Comparison of ENCODE assay signal across 14 cellular contexts in the genomic region with DNA sequence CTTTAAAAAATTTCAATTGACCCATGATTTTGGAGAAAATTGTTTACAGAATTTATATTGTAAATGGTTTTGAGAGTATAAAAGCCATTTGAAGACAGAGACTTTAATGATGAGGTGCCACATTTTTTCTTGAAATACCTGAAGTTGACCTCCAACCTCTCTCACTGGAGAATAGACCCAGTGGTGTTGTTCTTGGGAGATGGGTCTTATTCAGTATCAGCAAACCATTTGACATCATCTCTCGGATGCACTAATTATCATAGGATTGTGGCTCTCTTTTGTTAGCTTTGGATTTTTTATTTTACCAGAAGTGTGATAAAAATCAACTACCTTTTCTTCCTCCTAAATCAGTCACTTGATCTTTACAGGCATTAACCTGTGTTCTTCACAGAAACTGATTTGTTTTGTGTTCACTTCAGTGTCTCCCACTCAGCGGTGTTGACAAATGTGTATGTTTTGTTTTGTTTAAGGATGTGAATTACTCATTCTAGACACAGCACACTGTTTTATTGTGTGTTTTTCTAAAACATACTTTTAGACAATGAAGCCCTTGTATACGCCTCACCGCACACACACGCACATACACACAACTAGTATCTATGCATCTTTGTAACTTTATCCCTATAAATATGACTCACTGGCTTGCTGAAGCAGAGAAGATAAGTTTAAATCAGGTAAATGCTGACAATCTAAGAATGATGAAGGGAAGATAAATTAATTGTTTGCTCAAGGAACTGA.
DNase-seq lines count a peak whose midpoint lies in the region; ATAC-seq and TF ChIP-seq lines count a peak whose summit lies in the region.
"Had no signal": no experiment of that assay in that cellular context is flagged by ENCODE, and none has a peak within 500 bp of the region (broad histone marks: within the 10 kb centered on the region; RNA-seq: fewer than 3 reads in every experiment).

No MANE protein-coding gene starts in this region.

- H3K4ac ChIP-seq in mesenchymal stem cell (ENCODE audit: low read depth in 1 of 2, low read length in 2 of 2): no peak overlapping the region

- in situ Hi-C loops in astrocyte of the spinal cord (cut with HindIII; ENCODE audit: low sequenced_read_pairs): no loop called here

- 31% methylated on average over 3 of the region's 5 CpGs for whole genome bisulfite sequencing in mesenchymal stem cell

- H2BK15ac ChIP-seq in mesenchymal stem cell (ENCODE audit: low read depth, poor library complexity, severe bottlenecking): no peak overlapping the region

- H3K79me2 ChIP-seq in osteoblast (ENCODE audit: insufficient read depth, low read length): no peaks in the 10 kb centered on the region

- no peak overlapping the region for H3K14ac ChIP-seq in mesenchymal stem cell (ENCODE audit: low read length in 2 of 2)

- H4K20me1 ChIP-seq in osteoblast (ENCODE audit: insufficient read depth, low read length): no peaks in the 10 kb centered on the region

- H3K27me3 ChIP-seq in mesenchymal stem cell (ENCODE audit: control insufficient read depth in 1 of 2, insufficient read depth in 1 of 2, low read length in 2 of 2) (no peaks in the 10 kb centered on the region), osteoblast (ENCODE audit: insufficient read depth, low read length) (no peaks in the 10 kb centered on the region)

- H3K18ac ChIP-seq in mesenchymal stem cell (ENCODE audit: low read depth in 1 of 2, low read length in 2 of 2): no peak overlapping the region

- H3K23ac ChIP-seq in mesenchymal stem cell (ENCODE audit: low read length in 2 of 2): no peak overlapping the region

- H4K91ac ChIP-seq in mesenchymal stem cell (ENCODE audit: low read length): no peak overlapping the region

- H3K36me3 ChIP-seq in mesenchymal stem cell (ENCODE audit: control insufficient read depth in 1 of 2, insufficient read depth in 2 of 2, low read depth in 1 of 2, low read length in 2 of 2) (no peaks in the 10 kb centered on the region), osteoblast (ENCODE audit: insufficient read depth, low read length) (no peaks in the 10 kb centered on the region)

- TF ChIP-seq CTCF in astrocyte of the spinal cord (IDR thresholded peaks at IDR 0.05; ENCODE audit: low read depth, low read length) (no peak), osteoblast (IDR thresholded peaks at IDR 0.05; ENCODE audit: extremely low read depth, low read depth, low read length) (no peak)

- H2BK5ac ChIP-seq in mesenchymal stem cell (ENCODE audit: low read depth, low read length, poor library complexity, severe bottlenecking): no peak overlapping the region

- no peak overlapping the region for H4K8ac ChIP-seq in mesenchymal stem cell (ENCODE audit: low read length)

- H2BK12ac ChIP-seq in mesenchymal stem cell (ENCODE audit: low read length in 2 of 2): no peak overlapping the region

- H3K79me1 ChIP-seq in mesenchymal stem cell (replicated peaks; ENCODE audit: low read length, poor library complexity, severe bottlenecking): no peaks in the 10 kb centered on the region

- H3K4me1 ChIP-seq in mesenchymal stem cell (ENCODE audit: control insufficient read depth, insufficient read depth, low read depth, low read length): no peaks in the 10 kb centered on the region
- peaks cover 11% of the 10 kb centered on the region for H3K4me1 ChIP-seq in osteoblast (ENCODE audit: insufficient read depth, low read length)

- no peak overlapping the region for H3K9ac ChIP-seq in mesenchymal stem cell (ENCODE audit: low read length)

- ATAC-seq in GM18502 (IDR thresholded peaks at IDR 0.05; ENCODE audit: poor library complexity, unreplicated experiment) (no peak), GM19035 (IDR thresholded peaks at IDR 0.05; ENCODE audit: unreplicated experiment) (no peak)
- ATAC-seq: HepG2 had no signal

- no peak overlapping the region for H2BK120ac ChIP-seq in mesenchymal stem cell (ENCODE audit: low read depth, low read length)

- H3K4me3 ChIP-seq in astrocyte of the spinal cord (ENCODE audit: low read depth, low read length): no peak overlapping the region
- H3K4me3 ChIP-seq in mesenchymal stem cell (ENCODE audit: insufficient read depth in 1 of 2, low read depth in 1 of 2, low read length in 2 of 2): no peak overlapping the region
- H3K4me3 ChIP-seq in osteoblast (ENCODE audit: insufficient read depth, low read length): no peak overlapping the region

- H2AFZ ChIP-seq in mesenchymal stem cell (ENCODE audit: low read depth, low read length) (no peak overlapping the region), osteoblast (ENCODE audit: low read length) (no peak overlapping the region)

- no peak overlapping the region for H2AK5ac ChIP-seq in mesenchymal stem cell (ENCODE audit: low read length, severe bottlenecking)

- H3K27ac ChIP-seq in mesenchymal stem cell (ENCODE audit: low read length, poor library complexity, severe bottlenecking): no peak overlapping the region
- no peak overlapping the region for H3K27ac ChIP-seq in osteoblast (ENCODE audit: low read depth, low read length)

- no peak overlapping the region for H3K4me2 ChIP-seq in mesenchymal stem cell (ENCODE audit: low read length, poor library complexity, severe bottlenecking)
- H3K4me2 ChIP-seq in osteoblast (ENCODE audit: insufficient read depth, low read length): no peak overlapping the region

- DNase-seq in DMS53 treated with DMSO at 0.1 percent for 48 hours (lab: John Stamatoyannopoulos, UW; ENCODE audit: unreplicated experiment): peak; percentile 94
- peak; percentile 65 for DNase-seq in NCI-H460 (ENCODE audit: extremely low read depth, low read depth)
- DNase-seq in astrocyte of the spinal cord (ENCODE audit: low read depth, low spot score): peak; percentile 59
- DNase-seq in mesenchymal stem cell: peak; percentile 35
- DNase-seq in osteoblast (ENCODE audit: insufficient read length, low spot score, missing footprints): no peak
- no peak for DNase-seq in ecto neural progenitor cell (ENCODE audit: low spot score)
- DNase-seq: DND-41; effector CD8-positive, alpha-beta T cell; glutamatergic neuron; NCI-H1092; NCI-H446 treated with DMSO at 0.1 percent for 48 hours had no signal

- H3K9me3 ChIP-seq in mesenchymal stem cell (ENCODE audit: control insufficient read depth, low read length): no peaks in the 10 kb centered on the region
- H3K9me3 ChIP-seq in osteoblast (ENCODE audit: low read depth, low read length): no peaks in the 10 kb centered on the region

Comparison
In these comparisons a context has a peak if more than half of its experiments do, and no peak if none do; other contexts are left out.
1. DNase-seq: peak in DMS53 treated with DMSO at 0.1 percent for 48 hours (single experiment), NCI-H460 (single experiment), astrocyte of the spinal cord (single experiment) and mesenchymal stem cell (single experiment); none in osteoblast (single experiment) and ecto neural progenitor cell (single experiment).